In the genomic region with DNA sequence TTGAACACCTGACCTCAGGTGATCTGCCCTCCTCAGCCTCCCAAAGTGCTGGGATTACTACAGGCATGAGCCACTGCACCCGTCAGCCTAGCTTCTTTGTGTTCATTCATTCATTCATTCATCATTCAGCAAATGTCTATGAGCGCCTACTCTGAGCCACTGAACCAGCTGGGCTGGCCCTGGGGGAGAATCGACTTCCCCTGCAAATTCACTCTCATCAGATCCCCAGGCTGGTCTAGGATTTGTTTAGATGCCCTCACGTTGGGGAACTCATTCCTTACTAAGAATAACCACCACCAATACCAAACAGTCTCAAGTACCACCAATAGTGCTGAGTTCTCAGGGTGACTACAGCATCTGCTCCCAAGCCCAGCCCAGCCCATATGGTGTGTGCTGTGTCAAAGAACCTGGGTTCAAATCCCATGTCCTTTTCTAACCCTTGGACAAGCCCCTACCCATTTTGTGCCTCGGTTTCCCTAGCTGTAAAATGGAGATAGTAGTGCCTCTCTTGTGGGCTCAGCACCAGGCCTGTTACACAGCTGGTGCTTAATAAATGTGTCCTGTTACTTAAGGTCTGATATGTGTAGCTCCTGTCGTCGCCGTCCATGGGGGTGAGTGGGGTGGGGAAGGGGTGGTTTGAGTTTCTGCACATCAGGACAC, we compare ENCODE assay signal across 2 cellular contexts.
TF ChIP-seq lines count a peak whose summit lies in the region.

No MANE protein-coding gene starts in this region.

TF ChIP-seq in HEK293, 187 proteins besides CTCF, POLR2A, EP300 and RAD21:
- TF ChIP-seq ZNF416 (tag by site-specific recombination; IDR thresholded peaks at IDR 0.05) = no peak
- TF ChIP-seq GLIS1 (tag by site-specific recombination; IDR thresholded peaks at IDR 0.05) = peak; percentile 52; the same call in 1 of the 2 replicates
- TF ChIP-seq, protein P1, sequence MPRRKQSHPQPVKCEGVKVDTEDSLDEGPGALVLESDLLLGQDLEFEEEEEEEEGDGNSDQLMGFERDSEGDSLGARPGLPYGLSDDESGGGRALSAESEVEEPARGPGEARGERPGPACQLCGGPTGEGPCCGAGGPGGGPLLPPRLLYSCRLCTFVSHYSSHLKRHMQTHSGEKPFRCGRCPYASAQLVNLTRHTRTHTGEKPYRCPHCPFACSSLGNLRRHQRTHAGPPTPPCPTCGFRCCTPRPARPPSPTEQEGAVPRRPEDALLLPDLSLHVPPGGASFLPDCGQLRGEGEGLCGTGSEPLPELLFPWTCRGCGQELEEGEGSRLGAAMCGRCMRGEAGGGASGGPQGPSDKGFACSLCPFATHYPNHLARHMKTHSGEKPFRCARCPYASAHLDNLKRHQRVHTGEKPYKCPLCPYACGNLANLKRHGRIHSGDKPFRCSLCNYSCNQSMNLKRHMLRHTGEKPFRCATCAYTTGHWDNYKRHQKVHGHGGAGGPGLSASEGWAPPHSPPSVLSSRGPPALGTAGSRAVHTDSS (tag by site-specific recombination; IDR thresholded peaks at IDR 0.05) = no peak
- TF ChIP-seq ZNF529 (tag by site-specific recombination; IDR thresholded peaks at IDR 0.05; ENCODE audit: insufficient replicate concordance) = no peak
- no peak for TF ChIP-seq WT1 (tag by site-specific recombination; IDR thresholded peaks at IDR 0.05)
- peak; percentile 83; the same call in 1 of the 2 replicates for TF ChIP-seq ZNF24 (tag by site-specific recombination; IDR thresholded peaks at IDR 0.05)
- TF ChIP-seq ZIC2 (tag by site-specific recombination; IDR thresholded peaks at IDR 0.05) = no peak
- TF ChIP-seq ZBTB7A (tag by site-specific recombination; IDR thresholded peaks at IDR 0.05; ENCODE audit: low read depth) = no peak
- no peak for TF ChIP-seq ZNF449 (tag by site-specific recombination; IDR thresholded peaks at IDR 0.05)

TF ChIP-seq in K562, 482 proteins besides CTCF, POLR2A, EP300 and RAD21:
- no peak for TF ChIP-seq MECOM (CRISPR knock-in tag; IDR thresholded peaks at IDR 0.05)
- TF ChIP-seq MCM7 (IDR thresholded peaks at IDR 0.05) = no peak
- TF ChIP-seq CHD4 (IDR thresholded peaks at IDR 0.05; ENCODE audit: insufficient read depth, insufficient replicate concordance, low read depth, low read length, poor library complexity, severe bottlenecking) = no peak
- peak; percentile 77 for TF ChIP-seq TBP (optimal IDR thresholded peaks at IDR 0.05; ENCODE audit: low read depth, low read length)
- no peak for TF ChIP-seq RBM34 (IDR thresholded peaks at IDR 0.05; ENCODE audit: borderline replicate concordance, insufficient read depth, low read length)
- TF ChIP-seq TCFL5 (CRISPR knock-in tag; conservative IDR thresholded peaks at IDR 0.05) = no peak
- TF ChIP-seq SAFB (IDR thresholded peaks at IDR 0.05; ENCODE audit: borderline replicate concordance, low read depth, low read length) = no peak
- no peak for TF ChIP-seq BMI1 (IDR thresholded peaks at IDR 0.05; ENCODE audit: low read length)
- no peak for TF ChIP-seq ZNF583 (CRISPR knock-in tag; IDR thresholded peaks at IDR 0.05)
- TF ChIP-seq, protein P2, sequence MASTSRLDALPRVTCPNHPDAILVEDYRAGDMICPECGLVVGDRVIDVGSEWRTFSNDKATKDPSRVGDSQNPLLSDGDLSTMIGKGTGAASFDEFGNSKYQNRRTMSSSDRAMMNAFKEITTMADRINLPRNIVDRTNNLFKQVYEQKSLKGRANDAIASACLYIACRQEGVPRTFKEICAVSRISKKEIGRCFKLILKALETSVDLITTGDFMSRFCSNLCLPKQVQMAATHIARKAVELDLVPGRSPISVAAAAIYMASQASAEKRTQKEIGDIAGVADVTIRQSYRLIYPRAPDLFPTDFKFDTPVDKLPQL (IDR thresholded peaks at IDR 0.05; ENCODE audit: extremely low read depth, insufficient read length) = peak; percentile 56
- TF ChIP-seq RFX5 (IDR thresholded peaks at IDR 0.05; ENCODE audit: low read depth, low read length) = no peak
- peak; percentile 38; the same call in 1 of the 2 replicates for TF ChIP-seq CBX1 (IDR thresholded peaks at IDR 0.05; ENCODE audit: low read depth)
- TF ChIP-seq, protein P3, sequence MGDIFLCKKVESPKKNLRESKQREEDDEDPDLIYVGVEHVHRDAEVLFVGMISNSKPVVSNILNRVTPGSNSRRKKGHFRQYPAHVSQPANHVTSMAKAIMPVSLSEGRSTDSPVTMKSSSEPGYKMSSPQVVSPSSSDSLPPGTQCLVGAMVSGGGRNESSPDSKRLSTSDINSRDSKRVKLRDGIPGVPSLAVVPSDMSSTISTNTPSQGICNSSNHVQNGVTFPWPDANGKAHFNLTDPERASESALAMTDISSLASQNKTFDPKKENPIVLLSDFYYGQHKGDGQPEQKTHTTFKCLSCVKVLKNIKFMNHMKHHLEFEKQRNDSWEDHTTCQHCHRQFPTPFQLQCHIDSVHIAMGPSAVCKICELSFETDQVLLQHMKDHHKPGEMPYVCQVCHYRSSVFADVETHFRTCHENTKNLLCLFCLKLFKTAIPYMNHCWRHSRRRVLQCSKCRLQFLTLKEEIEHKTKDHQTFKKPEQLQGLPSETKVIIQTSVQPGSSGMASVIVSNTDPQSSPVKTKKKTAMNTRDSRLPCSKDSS (IDR thresholded peaks at IDR 0.05; ENCODE audit: low read depth, partially characterized antibody) = no peak
- TF ChIP-seq ZNF24 (IDR thresholded peaks at IDR 0.05) = peak; percentile 91
- no peak for TF ChIP-seq ZNF551 (CRISPR knock-in tag; IDR thresholded peaks at IDR 0.05)
- no peak for TF ChIP-seq BACH1 (tag; IDR thresholded peaks at IDR 0.05)
- TF ChIP-seq POLR2AphosphoS5 (IDR thresholded peaks at IDR 0.05; ENCODE audit: control insufficient read depth, insufficient read depth, low read depth, low read length) = peak; percentile 69; the same call in 1 of the 2 replicates
- no peak for TF ChIP-seq HOMEZ (CRISPR knock-in tag; IDR thresholded peaks at IDR 0.05)
- TF ChIP-seq SIN3A (IDR thresholded peaks at IDR 0.05; ENCODE audit: borderline replicate concordance in 2 of 2, control insufficient read depth in 1 of 2, low read depth in 2 of 2, low read length in 2 of 2) = 0 out of 4 replicates have a peak, but pooled peaks of 1 of the 2 experiments have one; percentile 14
- TF ChIP-seq TEAD4 (IDR thresholded peaks at IDR 0.05; ENCODE audit: low read length) = 0 out of 2 replicates have a peak, but pooled peaks have one; percentile 16
- TF ChIP-seq TEAD4 (CRISPR knock-in tag; IDR thresholded peaks at IDR 0.05; ENCODE audit: borderline replicate concordance) = no peak
- TF ChIP-seq PML (IDR thresholded peaks at IDR 0.05; ENCODE audit: low read length) = peak; percentile 65; the same call in 1 of the 2 replicates
